ENCODE assay signal across 25 cellular contexts in the genomic region with DNA sequence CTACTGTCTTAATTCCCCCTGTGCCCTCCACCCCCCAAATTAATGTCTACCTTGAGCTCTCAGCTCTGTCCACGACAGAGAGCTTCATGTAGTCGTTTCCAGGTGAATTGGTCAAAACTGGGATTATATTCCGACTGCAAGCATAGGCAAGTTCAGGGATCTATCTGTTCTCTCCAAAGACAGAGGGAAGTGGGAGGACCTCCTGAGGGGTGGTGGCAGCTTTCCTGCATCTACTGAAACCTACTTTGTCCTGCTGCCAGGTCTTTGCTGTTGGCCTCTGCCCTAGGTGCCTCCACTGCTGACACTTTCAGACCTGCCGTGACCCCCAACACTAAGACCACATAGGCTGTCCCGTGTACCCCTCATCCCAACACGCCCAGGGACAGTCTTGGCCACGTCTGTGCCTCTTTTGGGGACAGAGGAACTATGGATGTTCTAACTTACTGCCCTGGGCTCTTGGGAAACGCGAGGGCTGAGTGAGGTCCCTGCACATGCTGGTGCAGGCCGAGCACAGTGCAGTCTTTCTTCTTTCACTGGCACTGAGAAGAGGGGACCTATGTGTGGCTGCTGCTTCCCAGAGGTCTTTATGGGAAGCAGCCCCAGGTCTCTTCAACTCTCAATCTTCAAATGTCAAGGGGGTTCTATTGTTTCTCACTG.
"Had no signal": no experiment of that assay in that cellular context is flagged by ENCODE, and none has a peak within 500 bp of the region (broad histone marks: within the 10 kb centered on the region; RNA-seq: fewer than 3 reads in every experiment).

No MANE protein-coding gene starts in this region.

- DNase-seq: central memory CD4-positive, alpha-beta T cell; dermis blood vessel endothelial cell; foreskin fibroblast; gastrocnemius medialis; heart left ventricle; kidney; mesendoderm; midbrain; naive thymus-derived CD4-positive, alpha-beta T cell; right lobe of liver; small intestine; stimulated activated CD4-positive, alpha-beta T cell treated with anti-CD3 and anti-CD28 coated beads, Interleukin-15, amount 100 ng/mL, for 24 hours; stimulated activated CD4-positive, alpha-beta T cell treated with anti-CD3 and anti-CD28 coated beads, Interleukin-2, amount 100 ng/mL, for 48 hours; stimulated activated naive CD4-positive, alpha-beta T cell treated with Interleukin-2 at 50 U/mL for 16 hours; thyroid gland; trophoblast cell had no signal

- H3K4me3 Mint-ChIP-seq: naive thymus-derived CD4-positive, alpha-beta T cell; neural crest cell had no signal

- H3K9me3 Mint-ChIP-seq: neural crest cell had no signal

- ATAC-seq: esophagus mucosa; gastrocnemius medialis; heart left ventricle; left lobe of liver; naive thymus-derived CD4-positive, alpha-beta T cell; right lobe of liver had no signal

- H3K36me3 Mint-ChIP-seq: naive thymus-derived CD4-positive, alpha-beta T cell had no signal

- H3K27me3 Mint-ChIP-seq: progenitor cell of endocrine pancreas had no signal

- H3K4me1 Mint-ChIP-seq: naive thymus-derived CD4-positive, alpha-beta T cell had no signal

- H3K27ac ChIP-seq: coronary artery, gastrocnemius medialis, heart left ventricle, hepatocyte, parathyroid adenoma, right lobe of liver, suprapubic skin, thyroid gland, vagina had no signal

- H3K27ac Mint-ChIP-seq: naive thymus-derived CD4-positive, alpha-beta T cell; progenitor cell of endocrine pancreas had no signal
